18 cellular contexts compared by ENCODE assay signal in the genomic region with DNA sequence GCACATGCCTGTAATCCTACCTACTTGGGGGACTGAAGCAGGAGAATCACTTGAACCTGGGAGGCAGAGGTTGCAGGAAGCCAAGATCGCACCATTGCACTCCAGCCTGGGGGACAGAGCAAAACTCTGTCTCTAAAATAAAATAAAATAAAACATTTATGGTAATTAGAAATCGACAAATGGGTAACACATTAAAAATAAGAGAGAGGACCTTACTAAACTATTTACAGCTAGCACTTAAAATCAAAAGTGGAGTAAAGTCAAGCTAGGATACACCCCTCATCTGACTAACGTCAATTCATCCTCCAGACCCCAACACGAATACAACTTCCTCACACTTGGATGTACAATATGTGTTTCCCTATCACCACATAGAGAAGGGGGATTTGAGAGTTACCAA.
"Had no signal": no experiment of that assay in that cellular context is flagged by ENCODE, and none has a peak within 500 bp of the region (broad histone marks: within the 10 kb centered on the region; RNA-seq: fewer than 3 reads in every experiment).

No MANE protein-coding gene starts in this region.

- H3K4me1 Mint-ChIP-seq: activated B cell treated with CpG ODN at 0.5 μM for 24 hours; naive B cell; stimulated activated naive B cell treated with anti-CD40 and anti-IgM and Interleukin-4, amounts not matched to agents 10 μg/mL and 1 μg/mL and 100 μg/mL, for 72 hours had no signal

- ATAC-seq: left lung; stimulated activated naive B cell treated with anti-CD40 and anti-IgM and Interleukin-4, amounts not matched to agents 10 μg/mL and 1 μg/mL and 100 μg/mL, for 72 hours had no signal

- H3K27ac Mint-ChIP-seq: activated B cell treated with CpG ODN at 0.5 μM for 24 hours; activated CD4-positive, alpha-beta T cell treated with anti-CD3 and anti-CD28 coated beads, Interleukin-2, amount 10 ng/mL, durations not matched to agents 24 days and 14 days; activated naive CD8-positive, alpha-beta T cell; stimulated activated naive B cell treated with anti-CD40 and anti-IgM and Interleukin-4, amounts not matched to agents 10 μg/mL and 1 μg/mL and 100 μg/mL, for 72 hours had no signal

- H3K4me3 ChIP-seq: coronary artery, esophagus squamous epithelium, left lung, transverse colon, vagina had no signal

- H3K9me3 Mint-ChIP-seq: activated B cell treated with CpG ODN at 0.5 μM for 24 hours; activated CD4-positive, alpha-beta T cell treated with anti-CD3 and anti-CD28 coated beads, Interleukin-2, amount 10 ng/mL, durations not matched to agents 24 days and 14 days; central memory CD8-positive, alpha-beta T cell; naive B cell; stimulated activated naive B cell treated with anti-CD40 and anti-IgM and Interleukin-4, amounts not matched to agents 10 μg/mL and 1 μg/mL and 100 μg/mL, for 72 hours had no signal

- H3K4me3 Mint-ChIP-seq: activated B cell treated with CpG ODN at 0.5 μM for 24 hours; activated CD4-positive, alpha-beta T cell treated with anti-CD3 and anti-CD28 coated beads, Interleukin-2, amount 10 ng/mL, durations not matched to agents 24 days and 14 days; activated naive CD8-positive, alpha-beta T cell; central memory CD8-positive, alpha-beta T cell; naive B cell; stimulated activated naive B cell treated with anti-CD40 and anti-IgM and Interleukin-4, amounts not matched to agents 10 μg/mL and 1 μg/mL and 100 μg/mL, for 72 hours had no signal

- H3K36me3 ChIP-seq: brain microvascular endothelial cell, esophagus squamous epithelium, left lung, transverse colon, vagina had no signal

- H3K27me3 ChIP-seq: brain microvascular endothelial cell, esophagus squamous epithelium, left lung, vagina had no signal

- H3K27me3 Mint-ChIP-seq: activated naive CD8-positive, alpha-beta T cell had no signal

- H3K27ac ChIP-seq: brain microvascular endothelial cell, coronary artery, left lung, transverse colon, vagina had no signal

- H3K36me3 Mint-ChIP-seq: activated naive CD8-positive, alpha-beta T cell; naive B cell; stimulated activated naive B cell treated with anti-CD40 and anti-IgM and Interleukin-4, amounts not matched to agents 10 μg/mL and 1 μg/mL and 100 μg/mL, for 72 hours had no signal

- DNase-seq: activated B cell treated with CpG ODN at 0.5 μM for 24 hours; activated CD4-positive, alpha-beta T cell treated with anti-CD3 and anti-CD28 coated beads, Interleukin-2, amount 10 ng/mL, durations not matched to agents 24 days and 14 days; activated gamma-delta T cell treated with Interleukin-2 at 50 U/mL for 16 hours; brain microvascular endothelial cell; esophagus squamous epithelium; hippocampal formation; left lung; naive B cell; nucleus accumbens; posterior cingulate gyrus; retina; stimulated activated CD4-positive, alpha-beta T cell treated with anti-CD3 and anti-CD28 coated beads, Interleukin-2, amount 100 ng/mL, for 48 hours; stimulated activated naive B cell treated with anti-CD40 and anti-IgM and Interleukin-4, amounts not matched to agents 10 μg/mL and 1 μg/mL and 100 μg/mL, for 72 hours; transverse colon had no signal
